ENCODE assay signal across 34 cellular contexts in the genomic region with DNA sequence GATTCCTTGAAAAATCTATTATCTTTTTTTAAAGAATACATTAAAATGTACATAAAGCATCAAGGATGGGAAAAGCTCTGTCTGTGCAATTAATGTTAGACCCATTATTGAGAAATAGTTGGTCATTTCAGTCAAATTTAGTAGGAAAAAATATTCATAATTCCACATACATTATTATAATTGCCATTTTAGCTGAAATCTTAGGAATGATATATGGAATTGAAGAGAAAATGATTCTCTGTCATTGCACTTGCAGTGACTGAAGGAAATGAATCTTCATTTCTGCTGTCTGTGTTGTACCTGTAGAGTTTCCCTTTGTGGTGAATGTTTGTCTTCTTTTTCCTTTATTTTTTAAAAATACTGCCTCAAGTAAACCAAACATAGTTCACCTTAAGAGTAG.
"Had no signal": no experiment of that assay in that cellular context is flagged by ENCODE, and none has a peak within 500 bp of the region (broad histone marks: within the 10 kb centered on the region; RNA-seq: fewer than 3 reads in every experiment).

No MANE protein-coding gene starts in this region.

- DNase-seq: Karpas-422, Kasumi-1, MG63, MM.1S, MV-4-11, NCI-H1048, NCI-H1092, NCI-H1092 treated with DMSO at 0.1 percent for 48 hours, NCI-H1105, NCI-H1105 treated with DMSO at 0.1 percent for 48 hours, NCI-H1417, NCI-H1417 treated with DMSO at 0.1 percent for 48 hours, NCI-H1436, NCI-H1436 treated with DMSO at 0.1 percent for 48 hours, NCI-H146, NCI-H1694, NCI-H1694 treated with DMSO at 0.1 percent for 48 hours, NCI-H187, NCI-H187 treated with DMSO at 0.1 percent for 48 hours, NCI-H1930, NCI-H2029, NCI-H2029 treated with DMSO at 0.1 percent for 48 hours, NCI-H2081, NCI-H2081 treated with DMSO at 0.1 percent for 48 hours, NCI-H2107, NCI-H2171, NCI-H2171 treated with DMSO at 0.1 percent for 48 hours, NCI-H2227 treated with DMSO at 0.1 percent for 48 hours, NCI-H226, NCI-H345, NCI-H446, NCI-H446 treated with DMSO at 0.1 percent for 48 hours, NCI-H510A, NCI-H510A treated with DMSO at 0.1 percent for 48 hours had no signal

- H3K27me3 ChIP-seq: MG63 had no signal

- H3K4me3 ChIP-seq: MG63 had no signal

- H3K9me3 ChIP-seq: MG63 had no signal

- H3K36me3 ChIP-seq: MG63 had no signal
